Comparison of ENCODE assay signal across 22 cellular contexts in the genomic region with DNA sequence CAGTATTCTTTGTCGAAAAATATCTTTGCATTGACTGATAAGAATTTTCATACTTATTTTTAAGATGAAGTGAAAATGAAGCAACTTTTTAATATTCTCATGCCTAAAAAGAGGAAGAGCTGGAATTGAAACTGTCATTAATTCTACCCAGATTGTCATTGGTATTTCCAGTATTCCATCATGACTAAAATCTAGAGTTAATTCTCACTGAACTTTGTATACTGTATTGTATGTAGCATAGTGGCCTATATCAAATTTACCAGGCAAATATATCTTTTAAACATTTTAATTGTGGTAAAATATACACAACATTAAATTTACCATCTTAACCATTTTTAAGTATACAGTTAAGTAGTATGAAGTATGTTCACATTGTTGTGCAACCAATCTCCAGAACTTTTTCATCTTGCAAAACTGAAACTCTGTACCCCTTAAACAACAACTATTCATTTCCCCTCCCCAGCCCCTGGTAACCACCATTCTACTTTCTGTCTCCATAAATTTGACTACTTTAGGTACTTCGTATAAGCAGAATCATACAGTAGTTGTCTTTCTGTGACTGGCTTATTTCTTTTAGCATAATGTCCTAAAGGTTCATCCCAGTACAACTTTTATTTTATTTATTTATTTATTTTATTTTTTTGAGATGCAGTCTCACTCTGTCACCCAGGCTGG.
"Had no signal": no experiment of that assay in that cellular context is flagged by ENCODE, and none has a peak within 500 bp of the region (broad histone marks: within the 10 kb centered on the region; RNA-seq: fewer than 3 reads in every experiment).

No MANE protein-coding gene starts in this region.

- H3K4me1 Mint-ChIP-seq: mesothelial cell of epicardium had no signal

- H2AFZ ChIP-seq: neural progenitor cell had no signal

- H3K27ac Mint-ChIP-seq: dendritic cell treated with granulocyte-macrophage colony-stimulating factor and Interleukin-4, amounts not matched to agents 40 ng/mL and 50 ng/mL, for 4 days; effector memory CD8-positive, alpha-beta T cell; memory B cell; mesothelial cell of epicardium; natural killer cell treated with Interleukin-12 subunit alpha and Interleukin-12 subunit beta and Interleukin-15 and Interleukin-18, amount 100 ng/mL, for 72 hours; neural progenitor cell had no signal

- H3K4me2 ChIP-seq: neural progenitor cell had no signal

- H3K4me3 ChIP-seq: esophagus squamous epithelium, gastroesophageal sphincter, left ventricle myocardium inferior, lower lobe of right lung, neural progenitor cell, ovary, right atrium auricular region had no signal

- DNase-seq: effector memory CD8-positive, alpha-beta T cell; esophagus squamous epithelium; foreskin fibroblast; glutamatergic neuron; kidney; left cardiac atrium; left ventricle myocardium inferior; lower lobe of right lung; nucleus accumbens; ovary; small intestine; stimulated activated CD4-positive, alpha-beta T cell treated with anti-CD3 and anti-CD28 coated beads, Interleukin-12 subunit alpha, Interleukin-12 subunit beta, amount 100 ng/mL, for 4 hours; stimulated activated naive CD4-positive, alpha-beta T cell treated with Interleukin-2 at 50 U/mL for 16 hours; trophoblast cell had no signal

- H3K4me3 Mint-ChIP-seq: dendritic cell treated with granulocyte-macrophage colony-stimulating factor and Interleukin-4, amounts not matched to agents 40 ng/mL and 50 ng/mL, for 4 days; effector memory CD8-positive, alpha-beta T cell; memory B cell; mesothelial cell of epicardium; natural killer cell treated with Interleukin-12 subunit alpha and Interleukin-12 subunit beta and Interleukin-15 and Interleukin-18, amount 100 ng/mL, for 72 hours; neural progenitor cell had no signal

- H3K27me3 Mint-ChIP-seq: effector memory CD8-positive, alpha-beta T cell; memory B cell; natural killer cell treated with Interleukin-12 subunit alpha and Interleukin-12 subunit beta and Interleukin-15 and Interleukin-18, amount 100 ng/mL, for 72 hours had no signal

- H3K36me3 Mint-ChIP-seq: mesothelial cell of epicardium; natural killer cell treated with Interleukin-12 subunit alpha and Interleukin-12 subunit beta and Interleukin-15 and Interleukin-18, amount 100 ng/mL, for 72 hours; neural progenitor cell had no signal

- H3K9ac ChIP-seq: neural progenitor cell had no signal

- H3K4me1 ChIP-seq: esophagus squamous epithelium, gastroesophageal sphincter, left ventricle myocardium inferior, lower lobe of right lung, right atrium auricular region had no signal

- H3K27ac ChIP-seq: epithelial cell of prostate, esophagus squamous epithelium, gastroesophageal sphincter, left ventricle myocardium inferior, lower lobe of right lung, neural progenitor cell, ovary, right atrium auricular region had no signal

- FAIRE-seq: kidney, small intestine had no signal

- H3K36me3 ChIP-seq: esophagus squamous epithelium, gastroesophageal sphincter, left ventricle myocardium inferior, lower lobe of right lung, neural progenitor cell, ovary, right atrium auricular region had no signal

- H3K27me3 ChIP-seq: esophagus squamous epithelium, gastroesophageal sphincter, ovary, right atrium auricular region had no signal

- H3K9me3 Mint-ChIP-seq: dendritic cell treated with granulocyte-macrophage colony-stimulating factor and Interleukin-4, amounts not matched to agents 40 ng/mL and 50 ng/mL, for 4 days; effector memory CD8-positive, alpha-beta T cell; memory B cell; mesothelial cell of epicardium; natural killer cell treated with Interleukin-12 subunit alpha and Interleukin-12 subunit beta and Interleukin-15 and Interleukin-18, amount 100 ng/mL, for 72 hours had no signal

- H3K9me3 ChIP-seq: esophagus squamous epithelium, gastroesophageal sphincter, left ventricle myocardium inferior, lower lobe of right lung, ovary, right atrium auricular region had no signal
